ENCODE assay signal across 8 cellular contexts in genomic region chr14:95156153-95156764, GRCh38. TPM values are rescaled to one million over a fixed set of nuclear protein-coding genes. Genes with fewer than 3 reads are reported as not detected.
DNase-seq lines count a peak whose midpoint lies in the region; TF ChIP-seq lines count a peak whose summit lies in the region.

No MANE protein-coding gene starts in this region.

- no peaks in the 10 kb centered on the region for H3K36me3 ChIP-seq in thymus (ENCODE audit: control insufficient read depth, insufficient read depth)

- 3% methylated on average over 15 of the region's 15 CpGs for WGBS in thymus

- H3K27me3 ChIP-seq in thymus (ENCODE audit: control insufficient read depth, insufficient read depth), result no peaks in the 10 kb centered on the region

- peak; percentile 18 for DNase-seq in GM03348 (ENCODE audit: low spot score)
- peak; percentile 12 for DNase-seq in LHCN-M2 (ENCODE audit: low read depth)
- DNase-seq in astrocyte of the cerebellum (ENCODE audit: low read depth), result no peak
- peak; percentile 59 for DNase-seq in left kidney (ENCODE audit: low read depth, low spot score)
- no peak for DNase-seq in H4 (ENCODE audit: low spot score)
- no peak for DNase-seq in NOMO-1 treated with DMSO at 0.1 percent for 48 hours (lab: John Stamatoyannopoulos, UW; ENCODE audit: unreplicated experiment)
- DNase-seq in stimulated activated CD4-positive, alpha-beta T cell treated with anti-CD3 and anti-CD28 coated beads, Interleukin-15, amount 100 ng/mL, for 24 hours, result no peak

- H3K27ac ChIP-seq in thymus (ENCODE audit: low read depth), result peak overlapping the region; percentile 92

- H3K4me1 ChIP-seq in thymus (ENCODE audit: control insufficient read depth, insufficient read depth, low read length), result peaks cover 10% of the 10 kb centered on the region

- in situ Hi-C loops in astrocyte of the cerebellum (cut with HindIII; ENCODE audit: low sequenced_read_pairs), result no loop called here

- H3K4me3 ChIP-seq in astrocyte of the cerebellum (ENCODE audit: low read depth, low read length), result peak overlapping the region; percentile 77
- H3K4me3 ChIP-seq in thymus (ENCODE audit: low read length), result peak overlapping the region; percentile 84

- no peaks in the 10 kb centered on the region for H3K9me3 ChIP-seq in thymus (ENCODE audit: control insufficient read depth)

- TF ChIP-seq CTCF in astrocyte of the cerebellum (IDR thresholded peaks at IDR 0.05; ENCODE audit: low read depth, low read length, missing control alignments), result no peak

RNA-seq across cellular contexts. Expression of gene DICER1, which starts 1.1 kb away (rescaled TPM):
- total RNA-seq in LHCN-M2 (2014; rRNA removed), result 21.5 and 38.8 TPM in 2 replicates
- 7.1 TPM for polyA plus RNA-seq in LHCN-M2 (2012)
- polyA plus RNA-seq in thymus, result 14.8 TPM
- total RNA-seq in H4 (2014; rRNA removed; shearing (Covaris generic)), result 14.0 and 19.5 TPM in 2 replicates

Comparison
In these comparisons a context has a peak if more than half of its experiments do, and no peak if none do; other contexts are left out.
1. DNase-seq: peak in GM03348 (single experiment), LHCN-M2 (single experiment) and left kidney (single experiment); none in astrocyte of the cerebellum (single experiment), H4 (single experiment), NOMO-1 treated with DMSO at 0.1 percent for 48 hours (single experiment) and stimulated activated CD4-positive, alpha-beta T cell treated with anti-CD3 and anti-CD28 coated beads, Interleukin-15, amount 100 ng/mL, for 24 hours (single experiment).